In genomic region chr6:137873273-137873762, GRCh38 we compare ENCODE assay signal across 8 cellular contexts. TPM values are rescaled to one million over a fixed set of nuclear protein-coding genes. Genes with fewer than 3 reads are reported as not detected.
DNase-seq lines count a peak whose midpoint lies in the region; ATAC-seq and TF ChIP-seq lines count a peak whose summit lies in the region.

No MANE protein-coding gene starts in this region.

- peaks cover 55 to 66% of the 10 kb centered on the region in 2 donors for H3K4me1 Mint-ChIP-seq in natural killer cell

- intact Hi-C loops in colonic mucosa (cut with DNase I) = no loop called here
- intact Hi-C loops in natural killer cell (cut with micrococcal nuclease) = loop anchor here (5.0 kb wide), 1 partner anchor 54 kb away; no protein-coding TSS in a partner anchor
- intact Hi-C loops in transverse colon (cut with DNase I; ENCODE audit: low total_unique reads) = loop anchor here (10.0 kb wide), 1 partner anchor 69 kb away; no protein-coding TSS in a partner anchor

- H3K27me3 ChIP-seq in colonic mucosa (no peaks in the 10 kb centered on the region), transverse colon (no peaks in the 10 kb centered on the region)

- TF ChIP-seq EP300 in transverse colon (IDR thresholded peaks at IDR 0.05; ENCODE audit: low read depth) = peak; percentile 62

- peak; percentile 22 for TF ChIP-seq POLR2A in transverse colon (IDR thresholded peaks at IDR 0.05)

- H3K9me3 Mint-ChIP-seq in natural killer cell = no peaks in the 10 kb centered on the region

- ATAC-seq in GM18498 (IDR thresholded peaks at IDR 0.05; ENCODE audit: unreplicated experiment) = peak; percentile 34
- ATAC-seq in HG02885 (IDR thresholded peaks at IDR 0.05; ENCODE audit: poor library complexity, unreplicated experiment) = peak; percentile 60
- ATAC-seq in natural killer cell = peak; percentile 66 to 73 (median 71)
- no peak for ATAC-seq in HG03175 (IDR thresholded peaks at IDR 0.05; ENCODE audit: unreplicated experiment)

- H3K27ac ChIP-seq in colonic mucosa (peak overlapping the region; percentile 76), transverse colon (peak overlapping the region; percentile 91 to 98 (median 97))

- TF ChIP-seq CTCF in colonic mucosa (IDR thresholded peaks at IDR 0.05) = no peak
- TF ChIP-seq CTCF in natural killer cell (IDR thresholded peaks at IDR 0.05) = no peak
- no peak for TF ChIP-seq CTCF in transverse colon (IDR thresholded peaks at IDR 0.05)

- H3K4me1 ChIP-seq in colonic mucosa (peaks cover 8% of the 10 kb centered on the region), transverse colon (peaks cover 13 to 68% (median 34%) of the 10 kb centered on the region in 4 donors)

- H3K4me3 ChIP-seq in colonic mucosa (no peak overlapping the region), transverse colon (peak overlapping the region in 2 of 4 donors; percentile 7 to 74)

- peaks cover 27% of the 10 kb centered on the region for H3K36me3 ChIP-seq in colonic mucosa
- peaks cover 0 to 38% (median 18%) of the 10 kb centered on the region in 4 donors for H3K36me3 ChIP-seq in transverse colon

- in situ Hi-C loops in transverse colon (cut with MboI; ENCODE audit: low pct_ligation_motif_present in 1 of 4, low pct_unique_long_range_greater_than_20kb in 1 of 4, low sequenced_read_pairs in 3 of 4) = loop anchor here in 1 of 4 donors (5.0 kb wide), 1 partner anchor 69 kb away; no protein-coding TSS in a partner anchor

- peak overlapping the region; percentile 98 for H3K4me3 Mint-ChIP-seq in natural killer cell

- peak overlapping the region; percentile 96 to 98 for H3K27ac Mint-ChIP-seq in natural killer cell

- H3K27me3 Mint-ChIP-seq in natural killer cell (ENCODE audit: low read depth in 2 of 2) = no peaks in the 10 kb centered on the region

- DNase-seq in SW 1271 (lab: John Stamatoyannopoulos, UW) (peak; percentile 5 to 29), colonic mucosa (peak; percentile 92), natural killer cell (no peak), transverse colon (peak; percentile 86), COR-L47 (lab: John Stamatoyannopoulos, UW) (no peak)

- peaks cover 61% of the 10 kb centered on the region for H3K36me3 Mint-ChIP-seq in natural killer cell

- H3K9ac ChIP-seq in colonic mucosa (ENCODE audit: low read depth in 2 of 2, low read length in 2 of 2) = peak overlapping the region; percentile 5 to 26

- WGBS in transverse colon (ENCODE audit: low coverage in 1 of 2), 2 donors = 9 to 10% methylated on average over 7 of the region's 7 CpGs

- no peaks in the 10 kb centered on the region for H3K9me3 ChIP-seq in colonic mucosa
- no peaks in the 10 kb centered on the region for H3K9me3 ChIP-seq in transverse colon

RNA-seq across cellular contexts. Expression of gene TNFAIP3, which starts 6.3 kb away (rescaled TPM):
- total RNA-seq in colonic mucosa = 10 to 100 TPM; 18.1 to 46.3 TPM
- total RNA-seq in natural killer cell = 1,000 to 10,000 TPM; 1,163 to 1,298 (median 1,241) TPM
- 10 to 100 TPM; 21.4 to 46.8 (median 36.3) TPM for total RNA-seq in transverse colon

Comparison
In these comparisons a context has a peak if more than half of its experiments do, and no peak if none do; other contexts are left out.
1. DNase-seq: peak in SW 1271 (2 of 2), colonic mucosa (single experiment) and transverse colon (single experiment); none in natural killer cell (single experiment) and COR-L47 (single experiment).
2. RNA of gene TNFAIP3, which starts 6.3 kb away (total RNA-seq): 1,163 to 1,298 TPM in natural killer cell; 21.4 to 46.8 TPM in transverse colon and 18.1 to 46.3 TPM in colonic mucosa; every median in the first group is over 10 times any median in the second.